8 cellular contexts compared by ENCODE assay signal in the genomic region with DNA sequence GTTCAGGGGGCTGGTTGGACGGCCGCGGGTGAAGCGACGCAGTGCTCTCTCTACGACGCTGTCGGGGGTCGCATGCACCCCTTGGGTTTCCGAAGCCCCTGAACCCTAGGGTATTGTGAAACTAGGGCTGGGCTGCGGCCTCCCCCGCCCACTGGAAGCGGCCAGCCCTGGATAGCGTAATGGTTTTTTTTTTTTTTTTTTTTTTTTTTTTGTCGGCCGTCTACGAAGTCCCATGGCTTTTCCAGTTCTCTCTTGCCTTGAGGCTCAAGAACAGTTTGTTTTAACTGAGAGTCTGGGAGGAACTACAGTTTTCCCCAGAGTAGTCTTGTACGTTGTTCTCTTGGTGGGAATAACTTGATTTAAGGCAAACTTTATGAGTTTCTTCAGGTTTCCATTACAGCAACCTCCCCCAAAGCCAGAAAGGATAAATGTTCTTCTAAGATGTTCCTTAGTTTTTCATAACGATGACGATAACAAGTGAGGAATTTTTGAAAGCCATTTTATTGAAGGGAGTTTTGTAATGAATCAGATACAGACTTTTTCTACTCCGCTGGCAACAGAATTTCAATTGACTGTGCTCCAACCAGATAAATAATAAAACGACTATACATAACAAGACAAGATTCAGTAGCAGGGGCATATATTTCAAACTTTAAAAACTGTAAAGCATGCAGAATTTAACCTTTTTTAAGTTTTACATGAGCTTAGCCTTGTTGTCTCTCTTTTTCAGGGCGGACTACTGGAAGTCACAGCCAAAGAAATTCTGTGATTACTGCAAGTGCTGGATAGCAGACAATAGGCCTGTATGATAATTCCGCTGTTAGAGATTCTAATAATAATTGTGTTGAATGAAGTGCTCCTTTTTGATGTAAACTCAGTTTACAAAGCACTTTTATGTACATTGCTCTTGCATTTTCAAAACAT. TPM values are rescaled to one million over a fixed set of nuclear protein-coding genes. Genes with fewer than 3 reads are reported as not detected.
DNase-seq lines count a peak whose midpoint lies in the region; ATAC-seq, FAIRE-seq and TF ChIP-seq lines count a peak whose summit lies in the region.

No MANE protein-coding gene starts in this region.

- H3F3A ChIP-seq in smooth muscle cell (ENCODE audit: low read depth), result peaks cover 17% of the 10 kb centered on the region

- H4K20me1 ChIP-seq in K562 (replicated peaks; ENCODE audit: control insufficient read depth, insufficient read depth, low read length) (no peaks in the 10 kb centered on the region), smooth muscle cell (ENCODE audit: low read depth) (peaks cover 30% of the 10 kb centered on the region)

- no peak for TF ChIP-seq POLR2A in K562 (conservative IDR thresholded peaks at IDR 0.05)

- no peak for TF ChIP-seq EP300 in K562 (IDR thresholded peaks at IDR 0.05; ENCODE audit: low read length)

- intact Hi-C loops in K562 (cut with micrococcal nuclease), result loop anchor here (5.0 kb wide), 4 partner anchors 45 to 250 kb away; partner anchors contain the start of genes ELF1, KBTBD6, KBTBD7 and NAA16

- in situ Hi-C loops in K562 (cut with MboI), result loop anchor here (25.0 kb wide), 1 partner anchor 275 kb away; the partner anchor contains the start of gene SLC25A15

- TF ChIP-seq RAD21 in K562 (CRISPR knock-in tag; conservative IDR thresholded peaks at IDR 0.05 in 1 of 2, IDR thresholded peaks at IDR 0.05 in 1 of 2), result no peak

- H3K9ac ChIP-seq in K562 (ENCODE audit: insufficient read depth in 1 of 2, low read depth in 2 of 2, low read length in 2 of 2) (peak overlapping the region; percentile 94 to 98), iPS-18a (ENCODE audit: low read length) (peak overlapping the region; percentile 87), smooth muscle cell (ENCODE audit: low read depth) (peak overlapping the region; percentile 97)

- peaks cover 14% of the 10 kb centered on the region for H3K36me3 Mint-ChIP-seq in activated T-cell treated with anti-CD3 and anti-CD28 coated beads, Interleukin-2, amount 50 U/mL, for 4 hours (ENCODE audit: insufficient read depth)

- no peak for FAIRE-seq in K562 (lab: Jason Lieb, UNC)

- no TSS peak for BruUV-seq in K562 (replicated peaks; lab: Mats Ljungman, UMichigan)

- H3K9me3 Mint-ChIP-seq in activated T-cell treated with anti-CD3 and anti-CD28 coated beads, Interleukin-2, amount 50 U/mL, for 4 hours, result no peaks in the 10 kb centered on the region

- 2% methylated on average over 21 of the region's 24 CpGs for WGBS in K562 (ENCODE audit: insufficient coverage, low coverage, missing lambda C conversion rate)
- WGBS in smooth muscle cell (ENCODE audit: low lambda C conversion rate), result 5% methylated on average over 23 of the region's 24 CpGs

- H3K9me3 ChIP-seq in K562 (replicated peaks; ENCODE audit: control insufficient read depth, insufficient read depth, low read depth, low read length) (no peaks in the 10 kb centered on the region), iPS-18a (ENCODE audit: control insufficient read depth, low read depth, low read length) (no peaks in the 10 kb centered on the region), smooth muscle cell (replicated peaks; ENCODE audit: low read depth) (no peaks in the 10 kb centered on the region)

- H3K79me2 ChIP-seq in K562 (ENCODE audit: control insufficient read depth, insufficient read depth, low read length), result peaks cover 68% of the 10 kb centered on the region
- H3K79me2 ChIP-seq in smooth muscle cell (ENCODE audit: low read depth), result peaks cover 68% of the 10 kb centered on the region

- H3K36me3 ChIP-seq in K562 (ENCODE audit: control insufficient read depth, insufficient read depth, low read length) (peaks cover 31% of the 10 kb centered on the region; the same call in 2 of the 3 replicates), iPS-18a (ENCODE audit: control insufficient read depth, low read depth, low read length) (peaks cover 22% of the 10 kb centered on the region), smooth muscle cell (ENCODE audit: low read depth) (peaks cover 17% of the 10 kb centered on the region)

- no peak for ATAC-seq in activated T-cell treated with anti-CD3 and anti-CD28 coated beads, Interleukin-2, amount 50 U/mL, for 4 hours
- ATAC-seq in HG02642 (IDR thresholded peaks at IDR 0.05; ENCODE audit: poor library complexity, unreplicated experiment) (peak; percentile 34), K562 (peak; percentile 44)

- peaks cover 3 to 12% of the 10 kb centered on the region in 2 experiments; a peak in 3 of 5 replicates for H3K4me1 ChIP-seq in K562 (replicated peaks in 1 of 2; ENCODE audit: control insufficient read depth in 2 of 2, insufficient read depth in 2 of 2, low read length in 2 of 2)
- peaks cover 8% of the 10 kb centered on the region for H3K4me1 ChIP-seq in iPS-18a (ENCODE audit: control insufficient read depth, low read depth, low read length)
- peaks cover 34% of the 10 kb centered on the region for H3K4me1 ChIP-seq in smooth muscle cell (ENCODE audit: low read depth)

- H3K27me3 ChIP-seq in K562 (ENCODE audit: control insufficient read depth in 2 of 2, insufficient read depth in 2 of 2, low read length in 2 of 2) (no peaks in the 10 kb centered on the region), iPS-18a (ENCODE audit: control insufficient read depth, insufficient read depth, low read length) (no peaks in the 10 kb centered on the region), smooth muscle cell (ENCODE audit: low read depth) (no peaks in the 10 kb centered on the region)

- peak overlapping the region; percentile 60 for H3K4me3 ChIP-seq in K562
- H3K4me3 ChIP-seq in iPS-18a (ENCODE audit: low read length), result peak overlapping the region; percentile 91
- H3K4me3 ChIP-seq in smooth muscle cell, result peak overlapping the region; percentile 89

- H3K9me1 ChIP-seq in K562 (ENCODE audit: control insufficient read depth, insufficient read depth, low read length), result no peaks in the 10 kb centered on the region

- no peak for DNase-seq in activated T-cell treated with anti-CD3 and anti-CD28 coated beads, Interleukin-2, amount 50 U/mL, for 4 hours
- DNase-seq in activated T-cell treated with anti-CD3 and anti-CD28 coated beads for 4 hours (no peak), NCI-H146 (lab: John Stamatoyannopoulos, UW) (peak; percentile 70), K562 (ENCODE audit: extremely low read depth in 1 of 4, low spot score in 3 of 4) (peak in 2 of 4 experiments; percentile 52 to 63), smooth muscle cell (lab: John Stamatoyannopoulos, UW; ENCODE audit: unreplicated experiment) (no peak), ecto neural progenitor cell (ENCODE audit: low spot score) (no peak)

- peak overlapping the region; percentile 99 for H2AFZ ChIP-seq in K562 (ENCODE audit: low read depth, low read length)
- H2AFZ ChIP-seq in smooth muscle cell (ENCODE audit: low read depth), result peak overlapping the region; percentile 86

- POLR2A ChIA-PET in K562 (lab: Yijun Ruan, JAX), result interaction anchor here (0.6 kb wide), 1 partner anchor 156 kb away, joined by 3 read pairs; no protein-coding TSS in a partner anchor

- H3K27ac ChIP-seq in K562 (ENCODE audit: extremely low read depth, low read depth, low read length), result peak overlapping the region; percentile 96
- H3K27ac ChIP-seq in iPS-18a (ENCODE audit: low read length), result peak overlapping the region; percentile 76
- H3K27ac ChIP-seq in smooth muscle cell (ENCODE audit: low read depth), result peak overlapping the region; percentile 98

- peaks cover 46% of the 10 kb centered on the region for H3K4me1 Mint-ChIP-seq in activated T-cell treated with anti-CD3 and anti-CD28 coated beads, Interleukin-2, amount 50 U/mL, for 4 hours (ENCODE audit: low read depth)

- peaks cover 2% of the 10 kb centered on the region for H3K27me3 Mint-ChIP-seq in activated T-cell treated with anti-CD3 and anti-CD28 coated beads, Interleukin-2, amount 50 U/mL, for 4 hours (ENCODE audit: low read depth)

- CTCF ChIA-PET in K562 (lab: Yijun Ruan, JAX; ENCODE audit: low intra/inter-chr PET ratio), result interaction anchor here (0.6 kb wide), 2 partner anchors 9 to 68 kb away, joined by 3 read pairs; no protein-coding TSS in a partner anchor

- H3K4me2 ChIP-seq in K562 (ENCODE audit: insufficient read depth, low read length) (peak overlapping the region; percentile 88), smooth muscle cell (peak overlapping the region; percentile 98)

- H3K4me3 Mint-ChIP-seq in activated T-cell treated with anti-CD3 and anti-CD28 coated beads, Interleukin-2, amount 50 U/mL, for 4 hours, result peak overlapping the region; percentile 96

- no peak for TF ChIP-seq CTCF in K562 (IDR thresholded peaks at IDR 0.05 in 2 of 3, conservative IDR thresholded peaks at IDR 0.05 in 1 of 3; ENCODE audit: insufficient read depth in 2 of 3, low read depth in 1 of 3, low read length in 3 of 3)
- TF ChIP-seq CTCF in smooth muscle cell (IDR thresholded peaks at IDR 0.05; ENCODE audit: borderline replicate concordance, insufficient read depth, poor library complexity, severe bottlenecking), result no peak

RNA-seq across cellular contexts. Expression of gene WBP4, which starts 0.9 kb away (rescaled TPM):
- 10 to 100 TPM in 2 of 3 donors, 1 to 10 TPM in 1; 8.5 to 17.5 (median 13.9) TPM for total RNA-seq in activated T-cell treated with anti-CD3 and anti-CD28 coated beads, Interleukin-2, amount 50 U/mL, for 4 hours
- 1.9 and 5.9 TPM in 2 replicates for total RNA-seq in K562 (2011; cell fraction: chromatin; rRNA removed; ENCODE audit: low replicate concordance)
- 1.5 and 1.6 TPM in 2 replicates for total RNA-seq in K562 (2011; cell fraction: nucleolus; rRNA removed)
- 2.6 and 4.3 TPM in 2 replicates for total RNA-seq in K562 (2011; cell fraction: nucleoplasm; rRNA removed)
- total RNA-seq in K562 (2014; rRNA removed), result 6.4 and 6.9 TPM in 2 replicates
- total RNA-seq in K562 (2014; rRNA removed; fragmentation: Illumina TruSeq; extraction: Trizol), result 8.8 and 10.0 TPM in 2 replicates
- 8.3 and 8.4 TPM in 2 replicates for total RNA-seq in K562 (2015; rRNA removed; fragmentation: Illumina TruSeq; extraction: Trizol)
- 4.2 and 5.6 TPM in 2 replicates for total RNA-seq in K562 (2021)
- 4.7 and 7.9 TPM in 2 replicates for polyA plus RNA-seq in K562 (2011; rRNA removed)
- 0.70 and 1.5 TPM in 2 replicates for polyA plus RNA-seq in K562 (2011; cell fraction: cytosol; rRNA removed)
- 2.5 and 3.2 TPM in 2 replicates for polyA plus RNA-seq in K562 (2011; cell fraction: nucleus; rRNA removed)
- polyA plus RNA-seq in K562 (2012), result 6.2 and 6.7 TPM in 2 replicates
- polyA plus RNA-seq in K562 (2014; fragmentation: Illumina TruSeq; extraction: Trizol), result 11.3 and 12.2 TPM in 2 replicates
- polyA plus RNA-seq in K562 (2014; fragmentation: Nextera tagmentation; extraction: Ambion mirVana), result 1 to 10 TPM; 5.5 to 6.1 TPM
- 10.0 and 11.2 TPM in 2 replicates for polyA plus RNA-seq in K562 (2014; rRNA removed)
- polyA minus RNA-seq in K562 (2011; rRNA and poly(A)+ RNA removed), result 3.2 and 3.5 TPM in 2 replicates
- 1.9 and 2.6 TPM in 2 replicates for polyA minus RNA-seq in K562 (2011; cell fraction: cytosol; rRNA and poly(A)+ RNA removed)
- 2.4 and 4.1 TPM in 2 replicates for polyA minus RNA-seq in K562 (2011; cell fraction: nucleus; rRNA and poly(A)+ RNA removed)
- 4.7 and 9.7 TPM in 2 replicates for total RNA-seq in smooth muscle cell
- polyA plus RNA-seq in smooth muscle cell, result 5.0 and 5.9 TPM in 2 replicates

RNA-seq across cellular contexts. Expression of gene ELF1, which starts 43.1 kb away (rescaled TPM):
- total RNA-seq in activated T-cell treated with anti-CD3 and anti-CD28 coated beads, Interleukin-2, amount 50 U/mL, for 4 hours, result 10 to 100 TPM; 49.0 to 56.6 (median 55.9) TPM
- 23.9 and 37.6 TPM in 2 replicates for total RNA-seq in K562 (2011; cell fraction: chromatin; rRNA removed; ENCODE audit: low replicate concordance)
- total RNA-seq in K562 (2011; cell fraction: nucleolus; rRNA removed), result 21.8 and 23.3 TPM in 2 replicates
- 22.6 and 28.2 TPM in 2 replicates for total RNA-seq in K562 (2011; cell fraction: nucleoplasm; rRNA removed)
- total RNA-seq in K562 (2014; rRNA removed) (25.3 and 27.6 TPM in 2 replicates), K562 (2014; rRNA removed; fragmentation: Illumina TruSeq; extraction: Trizol) (33.4 and 42.4 TPM in 2 replicates), K562 (2015; rRNA removed; fragmentation: Illumina TruSeq; extraction: Trizol) (27.6 and 30.4 TPM in 2 replicates), K562 (2021) (37.5 and 46.6 TPM in 2 replicates), smooth muscle cell (31.8 and 53.1 TPM in 2 replicates)
- polyA plus RNA-seq in K562 (2011; rRNA removed) (35.2 and 35.5 TPM in 2 replicates), K562 (2014; fragmentation: Illumina TruSeq; extraction: Trizol) (51.2 and 54.4 TPM in 2 replicates), K562 (2014; fragmentation: Nextera tagmentation; extraction: Ambion mirVana) (10 to 100 TPM; 30.4 to 36.8 TPM), K562 (2014; rRNA removed) (24.7 and 27.6 TPM in 2 replicates), smooth muscle cell (21.2 and 28.7 TPM in 2 replicates)
- 21.9 and 24.0 TPM in 2 replicates for polyA plus RNA-seq in K562 (2011; cell fraction: cytosol; rRNA removed)
- 18.7 and 20.7 TPM in 2 replicates for polyA plus RNA-seq in K562 (2011; cell fraction: nucleus; rRNA removed)
- 32.5 and 37.9 TPM in 2 replicates for polyA plus RNA-seq in K562 (2012)
- polyA minus RNA-seq in K562 (2011; rRNA and poly(A)+ RNA removed), result 52.2 and 62.7 TPM in 2 replicates
- 18.8 and 29.8 TPM in 2 replicates for polyA minus RNA-seq in K562 (2011; cell fraction: cytosol; rRNA and poly(A)+ RNA removed)
- polyA minus RNA-seq in K562 (2011; cell fraction: nucleus; rRNA and poly(A)+ RNA removed), result 23.0 and 28.3 TPM in 2 replicates

Comparison
In these comparisons a context has a peak if more than half of its experiments do, and no peak if none do; other contexts are left out.
1. ATAC-seq: peak in HG02642 (single experiment) and K562 (single experiment); none in activated T-cell treated with anti-CD3 and anti-CD28 coated beads, Interleukin-2, amount 50 U/mL, for 4 hours (0 of 2).
2. Peak in every context shown above with its lines, with median percentiles within 50 percentile points of each other: H3K27ac ChIP-seq, H3K4me3 ChIP-seq and H3K9ac ChIP-seq.